In the genomic region with DNA sequence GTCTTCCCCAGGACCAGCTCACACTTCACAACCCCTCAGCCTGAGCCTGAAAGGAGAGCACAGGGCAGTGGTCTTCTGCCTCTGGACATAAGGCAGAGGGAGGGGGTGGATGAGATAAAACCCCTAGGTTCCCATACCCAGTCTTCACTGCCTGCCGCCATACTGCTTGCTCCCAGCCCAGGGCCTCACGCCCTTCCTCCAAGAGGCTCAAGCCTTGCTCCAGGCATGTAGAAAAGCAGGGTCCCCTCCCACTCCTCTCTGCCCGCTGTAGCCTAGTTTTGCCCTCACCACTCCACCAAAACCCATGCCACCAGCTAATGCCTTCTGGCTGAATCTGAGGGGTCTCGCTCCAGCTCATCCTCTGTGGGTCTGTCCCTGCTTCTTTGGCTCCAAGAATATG, we compare ENCODE assay signal across 14 cellular contexts. TPM values are rescaled to one million over a fixed set of nuclear protein-coding genes. Genes with fewer than 3 reads are reported as not detected.
DNase-seq lines count a peak whose midpoint lies in the region; ATAC-seq and TF ChIP-seq lines count a peak whose summit lies in the region.
"Had no signal": no experiment of that assay in that cellular context is flagged by ENCODE, and none has a peak within 500 bp of the region (broad histone marks: within the 10 kb centered on the region; RNA-seq: fewer than 3 reads in every experiment).

No MANE protein-coding gene starts in this region.

- DNase-seq in H9: no peak
- DNase-seq in effector memory CD8-positive, alpha-beta T cell: no peak
- no peak for DNase-seq in neuronal stem cell (ENCODE audit: low spot score)
- DNase-seq in SHP77 (lab: John Stamatoyannopoulos, UW): no peak
- DNase-seq: activated T-cell treated with anti-CD3 and anti-CD28 coated beads, Interleukin-2, amount 50 U/mL, for 1 hour; central memory CD4-positive, alpha-beta T cell; NCI-H2081; OCI-M1 had no signal

- peaks cover 84 to 88% of the 10 kb centered on the region in 2 experiments for H3K4me1 Mint-ChIP-seq in H9
- peaks cover 60 to 71% of the 10 kb centered on the region in 2 donors for H3K4me1 Mint-ChIP-seq in effector memory CD8-positive, alpha-beta T cell (ENCODE audit: low read depth in 2 of 2)

- peaks cover 6% of the 10 kb centered on the region; the same call in 1 of the 2 replicates for H4K20me1 ChIP-seq in BLaER1
- H4K20me1 ChIP-seq in H9 (ENCODE audit: control insufficient read depth, insufficient read depth, insufficient read length): no peaks in the 10 kb centered on the region

- no peak overlapping the region for H2BK15ac ChIP-seq in H9 (ENCODE audit: low read depth, low read length)
- peak overlapping the region; percentile 30 for H2BK15ac ChIP-seq in neuronal stem cell (ENCODE audit: low read length)

- no peaks in the 10 kb centered on the region; a peak in 1 of 7 replicates for H3K36me3 Mint-ChIP-seq in H9 (ENCODE audit: insufficient read depth in 1 of 3, low read depth in 3 of 3)
- peaks cover 9% of the 10 kb centered on the region for H3K36me3 Mint-ChIP-seq in effector memory CD8-positive, alpha-beta T cell (ENCODE audit: insufficient read depth)

- no peaks in the 10 kb centered on the region; a peak in 1 of 5 replicates for H3K9me3 Mint-ChIP-seq in H9
- H3K9me3 Mint-ChIP-seq in effector memory CD8-positive, alpha-beta T cell: no peaks in the 10 kb centered on the region

- H3K27ac ChIP-seq in BLaER1 (peak overlapping the region; percentile 96), H9 (ENCODE audit: insufficient read length, low read depth, low read length) (no peak overlapping the region), neuronal stem cell (replicated peaks; ENCODE audit: low read length) (no peak overlapping the region)
- H3K27ac ChIP-seq: parathyroid adenoma had no signal

- H2AFZ ChIP-seq in H9 (ENCODE audit: low read length) (no peak overlapping the region), neuronal stem cell (ENCODE audit: low read length) (no peak overlapping the region)
- H2AFZ ChIP-seq: parathyroid adenoma had no signal

- H3K27ac Mint-ChIP-seq in H9: peak overlapping the region in 2 of 3 experiments; percentile 14 to 85; a peak in 4 of 7 replicates
- peak overlapping the region; percentile 8 to 64 for H3K27ac Mint-ChIP-seq in effector memory CD8-positive, alpha-beta T cell

- H3K79me1 ChIP-seq in H9 (ENCODE audit: insufficient read depth, low read depth, low read length, poor library complexity, severe bottlenecking): no peaks in the 10 kb centered on the region
- no peaks in the 10 kb centered on the region for H3K79me1 ChIP-seq in neuronal stem cell (ENCODE audit: low read depth, low read length)

- H3K4me1 ChIP-seq in BLaER1 (peaks cover 96% of the 10 kb centered on the region), H9 (ENCODE audit: insufficient read depth, low read length) (peaks cover 17% of the 10 kb centered on the region; the same call in 1 of the 2 replicates), neuronal stem cell (ENCODE audit: control insufficient read depth in 2 of 2, insufficient read depth in 1 of 2, low read depth in 1 of 2, low read length in 2 of 2) (peaks cover 35 to 38% of the 10 kb centered on the region in 2 donors)
- H3K4me1 ChIP-seq: parathyroid adenoma had no signal

- ATAC-seq in effector memory CD8-positive, alpha-beta T cell (replicated peaks): no peak
- ATAC-seq in HG03045 (IDR thresholded peaks at IDR 0.05; ENCODE audit: unreplicated experiment): no peak
- no peak for ATAC-seq in GM21528 (IDR thresholded peaks at IDR 0.05; ENCODE audit: low FRiP score, unreplicated experiment)
- no peak for ATAC-seq in GM18858 (IDR thresholded peaks at IDR 0.05; ENCODE audit: unreplicated experiment)

- no peak overlapping the region for H4K91ac ChIP-seq in H9 (ENCODE audit: insufficient read length, low read depth, low read length)
- no peak overlapping the region for H4K91ac ChIP-seq in neuronal stem cell (ENCODE audit: low read depth, low read length, poor library complexity)

- peak overlapping the region; percentile 93 for H3K9ac ChIP-seq in BLaER1
- H3K9ac ChIP-seq in H9 (ENCODE audit: extremely low read depth, insufficient read length, low read length): no peak overlapping the region
- H3K9ac ChIP-seq in neuronal stem cell (ENCODE audit: low read depth, low read length, poor library complexity): no peak overlapping the region
- H3K9ac ChIP-seq: parathyroid adenoma had no signal

- H3K56ac ChIP-seq in H9 (ENCODE audit: insufficient read length, low read depth, low read length): no peak overlapping the region

- no peaks in the 10 kb centered on the region for H3K9me3 ChIP-seq in BLaER1
- no peaks in the 10 kb centered on the region for H3K9me3 ChIP-seq in H9 (ENCODE audit: control insufficient read depth, low read depth, low read length)
- no peaks in the 10 kb centered on the region for H3K9me3 ChIP-seq in neuronal stem cell (replicated peaks in 1 of 2; ENCODE audit: control insufficient read depth in 2 of 2, insufficient read depth in 1 of 2, low read depth in 1 of 2, low read length in 2 of 2)
- H3K9me3 ChIP-seq: HAP-1 had no signal

- H3K18ac ChIP-seq in H9 (ENCODE audit: insufficient read length, low read depth, low read length) (no peak overlapping the region), neuronal stem cell (ENCODE audit: low read length) (no peak overlapping the region)

- no peak overlapping the region for H4K8ac ChIP-seq in H9 (replicated peaks; ENCODE audit: insufficient read length, low read depth, low read length)
- H4K8ac ChIP-seq in neuronal stem cell (ENCODE audit: low read depth, low read length): no peak overlapping the region

- H2BK120ac ChIP-seq in H9 (ENCODE audit: low read depth, low read length, poor library complexity, severe bottlenecking) (no peak overlapping the region), neuronal stem cell (ENCODE audit: low read depth, low read length) (no peak overlapping the region)

- H2BK5ac ChIP-seq in H9 (ENCODE audit: insufficient read length, low read length) (no peak overlapping the region), neuronal stem cell (ENCODE audit: low read length) (no peak overlapping the region)

- H4K5ac ChIP-seq in H9 (ENCODE audit: insufficient read length, low read depth, low read length): no peak overlapping the region

- peaks cover 7% of the 10 kb centered on the region for H3K27me3 Mint-ChIP-seq in H9 (ENCODE audit: low read depth)
- no peaks in the 10 kb centered on the region for H3K27me3 Mint-ChIP-seq in effector memory CD8-positive, alpha-beta T cell

- no peak overlapping the region for H3K14ac ChIP-seq in H9 (ENCODE audit: insufficient read depth, low read length)
- no peak overlapping the region for H3K14ac ChIP-seq in neuronal stem cell (ENCODE audit: low read length)

- H2AK5ac ChIP-seq in H9 (ENCODE audit: insufficient read length, low read length): no peak overlapping the region
- H2AK5ac ChIP-seq in neuronal stem cell (ENCODE audit: low read depth, low read length): no peak overlapping the region

- H3K23me2 ChIP-seq in H9 (ENCODE audit: insufficient read length, low read depth, low read length, poor library complexity, severe bottlenecking): peaks cover 5% of the 10 kb centered on the region

- H3K27me3 ChIP-seq in BLaER1: no peaks in the 10 kb centered on the region
- H3K27me3 ChIP-seq in H9 (ENCODE audit: insufficient read depth, low read length): peaks cover 2% of the 10 kb centered on the region; the same call in 1 of the 2 replicates
- peaks cover 0 to 7% (median 0%) of the 10 kb centered on the region in 3 experiments for H3K27me3 ChIP-seq in neuronal stem cell (ENCODE audit: control insufficient read depth in 3 of 3, insufficient read depth in 3 of 3, low read depth in 1 of 3, low read length in 3 of 3)

- no peak for TF ChIP-seq CTCF in H9 (conservative IDR thresholded peaks at IDR 0.05)

- H3K4me3 ChIP-seq in BLaER1: peak overlapping the region; percentile 51
- H3K4me3 ChIP-seq in neuronal stem cell (ENCODE audit: low read length in 2 of 2): no peak overlapping the region
- H3K4me3 ChIP-seq: HAP-1 had no signal

- H2BK20ac ChIP-seq in H9 (ENCODE audit: low read depth, low read length, poor library complexity, severe bottlenecking): no peak overlapping the region

- H3T11ph ChIP-seq in H9 (ENCODE audit: low read length): no peak overlapping the region

- H3K4me2 ChIP-seq in BLaER1 (peak overlapping the region; percentile 93), H9 (ENCODE audit: insufficient read depth, insufficient read length, low read length) (no peak overlapping the region), neuronal stem cell (ENCODE audit: insufficient read depth, low read length, poor library complexity, severe bottlenecking) (no peak overlapping the region)

- H3K79me2 ChIP-seq in H9 (ENCODE audit: insufficient read depth, low read length): no peaks in the 10 kb centered on the region; the same call in 1 of the 2 replicates
- H3K79me2 ChIP-seq: parathyroid adenoma had no signal

- H3K36me3 ChIP-seq in BLaER1 (0 out of 2 replicates have a peak, but pooled peaks cover 18% of the 10 kb centered on the region), neuronal stem cell (replicated peaks in 1 of 2; ENCODE audit: control insufficient read depth in 2 of 2, insufficient read depth in 2 of 2, low read length in 2 of 2) (no peaks in the 10 kb centered on the region)
- H3K36me3 ChIP-seq: HAP-1 had no signal

- H3K23ac ChIP-seq in H9 (ENCODE audit: insufficient read length, low read depth, low read length) (no peak overlapping the region), neuronal stem cell (ENCODE audit: low read depth, low read length, poor library complexity) (no peak overlapping the region)

- no peak overlapping the region for H3K4me3 Mint-ChIP-seq in H9
- H3K4me3 Mint-ChIP-seq in effector memory CD8-positive, alpha-beta T cell: no peak overlapping the region

- H2BK12ac ChIP-seq in H9 (ENCODE audit: insufficient read length, low read depth, low read length) (no peak overlapping the region), neuronal stem cell (ENCODE audit: low read length) (no peak overlapping the region)

- no CpG with 5 or more reads among the region's 4 CpGs for WGBS in H9 (ENCODE audit: extremely low coverage, insufficient read length, low lambda C conversion rate)
- no CpG with 5 or more reads among the region's 4 CpGs for WGBS in neuronal stem cell (ENCODE audit: extremely low coverage in 2 of 2, insufficient read length in 2 of 2, insufficient replicate concordance in 1 of 2), 2 donors

- H3K4ac ChIP-seq in H9 (ENCODE audit: low read depth, low read length) (no peak overlapping the region), neuronal stem cell (ENCODE audit: low read length) (no peak overlapping the region)

RNA-seq across cellular contexts. Expression of a gene that starts 5.2 kb away (rescaled TPM):
- total RNA-seq in H9 (2021): 20.6 and 22.1 TPM in 2 replicates
- 6.6 TPM for polyA plus RNA-seq in neuronal stem cell (2013, experiment 1 of 2)
- polyA plus RNA-seq in neuronal stem cell (2013, experiment 2 of 2): 6.3 TPM

RNA-seq across cellular contexts. Expression of a gene that starts 53.0 kb away (rescaled TPM):
- total RNA-seq in H9 (2021): 3,765 and 3,814 TPM in 2 replicates
- polyA plus RNA-seq in neuronal stem cell (2013, experiment 1 of 2): 5,741 TPM
- polyA plus RNA-seq in neuronal stem cell (2013, experiment 2 of 2): 5,744 TPM
